Comparison of ENCODE assay signal across 7 cellular contexts in genomic region chr2:120533625-120534024, GRCh38.
"Had no signal": no experiment of that assay in that cellular context is flagged by ENCODE, and none has a peak within 500 bp of the region (broad histone marks: within the 10 kb centered on the region; RNA-seq: fewer than 3 reads in every experiment).

No MANE protein-coding gene starts in this region.

- FAIRE-seq: H1, H54, HTR-8/SVneo had no signal

- H2AFZ ChIP-seq: GM23338 had no signal

- H3K4me2 ChIP-seq: GM23338 had no signal

- ATAC-seq: GM23338 had no signal

- H3K4me3 ChIP-seq: GM23338 had no signal

- DNase-seq: H9, HCEC 1CT, KBM-7 had no signal
